Comparison of ENCODE assay signal across 1 cellular context in genomic region chr11:66891849-66892660, GRCh38.
TF ChIP-seq lines count a peak whose summit lies in the region.

No MANE protein-coding gene starts in this region.

TF ChIP-seq in HepG2, 621 proteins besides CTCF, POLR2A, EP300 and RAD21 (continued from another document and continues in another):
- 0 out of 2 replicates have a peak, but pooled peaks have one; percentile 37 for TF ChIP-seq RCOR2 (CRISPR knock-in tag; IDR thresholded peaks at IDR 0.05)
- TF ChIP-seq ZNF234 (CRISPR knock-in tag; conservative IDR thresholded peaks at IDR 0.05): no peak
- TF ChIP-seq ZNF296 (CRISPR knock-in tag; conservative IDR thresholded peaks at IDR 0.05): no peak
- TF ChIP-seq ZNF564 (CRISPR knock-in tag; IDR thresholded peaks at IDR 0.05): no peak
- TF ChIP-seq CEBPG (CRISPR knock-in tag; IDR thresholded peaks at IDR 0.05): 0 out of 2 replicates have a peak, but pooled peaks have one; percentile 15
- 0 out of 2 replicates have a peak, but pooled peaks have one; percentile 35 for TF ChIP-seq TFE3 (CRISPR knock-in tag; IDR thresholded peaks at IDR 0.05)
- TF ChIP-seq ZNF331 (CRISPR knock-in tag; IDR thresholded peaks at IDR 0.05): peak; percentile 46; the same call in 1 of the 2 replicates
- TF ChIP-seq, protein P1, sequence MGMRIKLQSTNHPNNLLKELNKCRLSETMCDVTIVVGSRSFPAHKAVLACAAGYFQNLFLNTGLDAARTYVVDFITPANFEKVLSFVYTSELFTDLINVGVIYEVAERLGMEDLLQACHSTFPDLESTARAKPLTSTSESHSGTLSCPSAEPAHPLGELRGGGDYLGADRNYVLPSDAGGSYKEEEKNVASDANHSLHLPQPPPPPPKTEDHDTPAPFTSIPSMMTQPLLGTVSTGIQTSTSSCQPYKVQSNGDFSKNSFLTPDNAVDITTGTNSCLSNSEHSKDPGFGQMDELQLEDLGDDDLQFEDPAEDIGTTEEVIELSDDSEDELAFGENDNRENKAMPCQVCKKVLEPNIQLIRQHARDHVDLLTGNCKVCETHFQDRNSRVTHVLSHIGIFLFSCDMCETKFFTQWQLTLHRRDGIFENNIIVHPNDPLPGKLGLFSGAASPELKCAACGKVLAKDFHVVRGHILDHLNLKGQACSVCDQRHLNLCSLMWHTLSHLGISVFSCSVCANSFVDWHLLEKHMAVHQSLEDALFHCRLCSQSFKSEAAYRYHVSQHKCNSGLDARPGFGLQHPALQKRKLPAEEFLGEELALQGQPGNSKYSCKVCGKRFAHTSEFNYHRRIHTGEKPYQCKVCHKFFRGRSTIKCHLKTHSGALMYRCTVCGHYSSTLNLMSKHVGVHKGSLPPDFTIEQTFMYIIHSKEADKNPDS (CRISPR knock-in tag; IDR thresholded peaks at IDR 0.05): no peak
- TF ChIP-seq SAFB2 (CRISPR knock-in tag; IDR thresholded peaks at IDR 0.05; ENCODE audit: borderline replicate concordance, low read depth): no peak
- no peak for TF ChIP-seq ZKSCAN8 (CRISPR knock-in tag; IDR thresholded peaks at IDR 0.05; ENCODE audit: borderline replicate concordance)
- TF ChIP-seq HDAC2 (CRISPR knock-in tag; IDR thresholded peaks at IDR 0.05): peak; percentile 59; the same call in 1 of the 2 replicates
- TF ChIP-seq, protein P2, sequence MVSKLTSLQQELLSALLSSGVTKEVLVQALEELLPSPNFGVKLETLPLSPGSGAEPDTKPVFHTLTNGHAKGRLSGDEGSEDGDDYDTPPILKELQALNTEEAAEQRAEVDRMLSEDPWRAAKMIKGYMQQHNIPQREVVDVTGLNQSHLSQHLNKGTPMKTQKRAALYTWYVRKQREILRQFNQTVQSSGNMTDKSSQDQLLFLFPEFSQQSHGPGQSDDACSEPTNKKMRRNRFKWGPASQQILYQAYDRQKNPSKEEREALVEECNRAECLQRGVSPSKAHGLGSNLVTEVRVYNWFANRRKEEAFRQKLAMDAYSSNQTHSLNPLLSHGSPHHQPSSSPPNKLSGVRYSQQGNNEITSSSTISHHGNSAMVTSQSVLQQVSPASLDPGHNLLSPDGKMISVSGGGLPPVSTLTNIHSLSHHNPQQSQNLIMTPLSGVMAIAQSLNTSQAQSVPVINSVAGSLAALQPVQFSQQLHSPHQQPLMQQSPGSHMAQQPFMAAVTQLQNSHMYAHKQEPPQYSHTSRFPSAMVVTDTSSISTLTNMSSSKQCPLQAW (CRISPR knock-in tag; IDR thresholded peaks at IDR 0.05): 0 out of 2 replicates have a peak, but pooled peaks have one; percentile 52
- TF ChIP-seq, protein P3, sequence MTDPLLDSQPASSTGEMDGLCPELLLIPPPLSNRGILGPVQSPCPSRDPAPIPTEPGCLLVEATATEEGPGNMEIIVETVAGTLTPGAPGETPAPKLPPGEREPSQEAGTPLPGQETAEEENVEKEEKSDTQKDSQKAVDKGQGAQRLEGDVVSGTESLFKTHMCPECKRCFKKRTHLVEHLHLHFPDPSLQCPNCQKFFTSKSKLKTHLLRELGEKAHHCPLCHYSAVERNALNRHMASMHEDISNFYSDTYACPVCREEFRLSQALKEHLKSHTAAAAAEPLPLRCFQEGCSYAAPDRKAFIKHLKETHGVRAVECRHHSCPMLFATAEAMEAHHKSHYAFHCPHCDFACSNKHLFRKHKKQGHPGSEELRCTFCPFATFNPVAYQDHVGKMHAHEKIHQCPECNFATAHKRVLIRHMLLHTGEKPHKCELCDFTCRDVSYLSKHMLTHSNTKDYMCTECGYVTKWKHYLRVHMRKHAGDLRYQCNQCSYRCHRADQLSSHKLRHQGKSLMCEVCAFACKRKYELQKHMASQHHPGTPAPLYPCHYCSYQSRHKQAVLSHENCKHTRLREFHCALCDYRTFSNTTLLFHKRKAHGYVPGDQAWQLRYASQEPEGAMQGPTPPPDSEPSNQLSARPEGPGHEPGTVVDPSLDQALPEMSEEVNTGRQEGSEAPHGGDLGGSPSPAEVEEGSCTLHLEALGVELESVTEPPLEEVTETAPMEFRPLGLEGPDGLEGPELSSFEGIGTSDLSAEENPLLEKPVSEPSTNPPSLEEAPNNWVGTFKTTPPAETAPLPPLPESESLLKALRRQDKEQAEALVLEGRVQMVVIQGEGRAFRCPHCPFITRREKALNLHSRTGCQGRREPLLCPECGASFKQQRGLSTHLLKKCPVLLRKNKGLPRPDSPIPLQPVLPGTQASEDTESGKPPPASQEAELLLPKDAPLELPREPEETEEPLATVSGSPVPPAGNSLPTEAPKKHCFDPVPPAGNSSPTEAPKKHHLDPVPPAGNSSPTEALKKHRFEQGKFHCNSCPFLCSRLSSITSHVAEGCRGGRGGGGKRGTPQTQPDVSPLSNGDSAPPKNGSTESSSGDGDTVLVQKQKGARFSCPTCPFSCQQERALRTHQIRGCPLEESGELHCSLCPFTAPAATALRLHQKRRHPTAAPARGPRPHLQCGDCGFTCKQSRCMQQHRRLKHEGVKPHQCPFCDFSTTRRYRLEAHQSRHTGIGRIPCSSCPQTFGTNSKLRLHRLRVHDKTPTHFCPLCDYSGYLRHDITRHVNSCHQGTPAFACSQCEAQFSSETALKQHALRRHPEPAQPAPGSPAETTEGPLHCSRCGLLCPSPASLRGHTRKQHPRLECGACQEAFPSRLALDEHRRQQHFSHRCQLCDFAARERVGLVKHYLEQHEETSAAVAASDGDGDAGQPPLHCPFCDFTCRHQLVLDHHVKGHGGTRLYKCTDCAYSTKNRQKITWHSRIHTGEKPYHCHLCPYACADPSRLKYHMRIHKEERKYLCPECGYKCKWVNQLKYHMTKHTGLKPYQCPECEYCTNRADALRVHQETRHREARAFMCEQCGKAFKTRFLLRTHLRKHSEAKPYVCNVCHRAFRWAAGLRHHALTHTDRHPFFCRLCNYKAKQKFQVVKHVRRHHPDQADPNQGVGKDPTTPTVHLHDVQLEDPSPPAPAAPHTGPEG (CRISPR knock-in tag; IDR thresholded peaks at IDR 0.05): no peak
- TF ChIP-seq MBD4 (IDR thresholded peaks at IDR 0.05; ENCODE audit: borderline replicate concordance, low read length): no peak
- peak; percentile 44; the same call in 1 of the 2 replicates for TF ChIP-seq POGZ (CRISPR knock-in tag; IDR thresholded peaks at IDR 0.05)
- TF ChIP-seq JARID2 (CRISPR knock-in tag; IDR thresholded peaks at IDR 0.05; ENCODE audit: insufficient replicate concordance): no peak
- no peak for TF ChIP-seq AHR (CRISPR knock-in tag; IDR thresholded peaks at IDR 0.05)
- TF ChIP-seq ZMYM3 (CRISPR knock-in tag; IDR thresholded peaks at IDR 0.05): 0 out of 2 replicates have a peak, but pooled peaks have one; percentile 27
- no peak for TF ChIP-seq RAD51 (IDR thresholded peaks at IDR 0.05; ENCODE audit: borderline replicate concordance)
- TF ChIP-seq TBX2 (CRISPR knock-in tag; IDR thresholded peaks at IDR 0.05; ENCODE audit: borderline replicate concordance): peak; percentile 43; the same call in 1 of the 2 replicates
- peak; percentile 69; the same call in 1 of the 2 replicates for TF ChIP-seq YEATS2 (CRISPR knock-in tag; IDR thresholded peaks at IDR 0.05; ENCODE audit: borderline replicate concordance)
- TF ChIP-seq MAFG (CRISPR knock-in tag; IDR thresholded peaks at IDR 0.05): peak; percentile 99
- TF ChIP-seq HMG20A (CRISPR knock-in tag; IDR thresholded peaks at IDR 0.05; ENCODE audit: borderline replicate concordance): peak; percentile 42; the same call in 1 of the 2 replicates
- TF ChIP-seq ZNF44 (CRISPR knock-in tag; IDR thresholded peaks at IDR 0.05): no peak
- no peak for TF ChIP-seq ZMYM4 (CRISPR knock-in tag; IDR thresholded peaks at IDR 0.05)
- peak; percentile 90; the same call in 1 of the 2 replicates for TF ChIP-seq NFE2L2 (IDR thresholded peaks at IDR 0.05; ENCODE audit: low read length)
- 0 out of 2 replicates have a peak, but pooled peaks have one; percentile 11 for TF ChIP-seq NR2C2 (CRISPR knock-in tag; IDR thresholded peaks at IDR 0.05; ENCODE audit: borderline replicate concordance)
- TF ChIP-seq, protein P4, sequence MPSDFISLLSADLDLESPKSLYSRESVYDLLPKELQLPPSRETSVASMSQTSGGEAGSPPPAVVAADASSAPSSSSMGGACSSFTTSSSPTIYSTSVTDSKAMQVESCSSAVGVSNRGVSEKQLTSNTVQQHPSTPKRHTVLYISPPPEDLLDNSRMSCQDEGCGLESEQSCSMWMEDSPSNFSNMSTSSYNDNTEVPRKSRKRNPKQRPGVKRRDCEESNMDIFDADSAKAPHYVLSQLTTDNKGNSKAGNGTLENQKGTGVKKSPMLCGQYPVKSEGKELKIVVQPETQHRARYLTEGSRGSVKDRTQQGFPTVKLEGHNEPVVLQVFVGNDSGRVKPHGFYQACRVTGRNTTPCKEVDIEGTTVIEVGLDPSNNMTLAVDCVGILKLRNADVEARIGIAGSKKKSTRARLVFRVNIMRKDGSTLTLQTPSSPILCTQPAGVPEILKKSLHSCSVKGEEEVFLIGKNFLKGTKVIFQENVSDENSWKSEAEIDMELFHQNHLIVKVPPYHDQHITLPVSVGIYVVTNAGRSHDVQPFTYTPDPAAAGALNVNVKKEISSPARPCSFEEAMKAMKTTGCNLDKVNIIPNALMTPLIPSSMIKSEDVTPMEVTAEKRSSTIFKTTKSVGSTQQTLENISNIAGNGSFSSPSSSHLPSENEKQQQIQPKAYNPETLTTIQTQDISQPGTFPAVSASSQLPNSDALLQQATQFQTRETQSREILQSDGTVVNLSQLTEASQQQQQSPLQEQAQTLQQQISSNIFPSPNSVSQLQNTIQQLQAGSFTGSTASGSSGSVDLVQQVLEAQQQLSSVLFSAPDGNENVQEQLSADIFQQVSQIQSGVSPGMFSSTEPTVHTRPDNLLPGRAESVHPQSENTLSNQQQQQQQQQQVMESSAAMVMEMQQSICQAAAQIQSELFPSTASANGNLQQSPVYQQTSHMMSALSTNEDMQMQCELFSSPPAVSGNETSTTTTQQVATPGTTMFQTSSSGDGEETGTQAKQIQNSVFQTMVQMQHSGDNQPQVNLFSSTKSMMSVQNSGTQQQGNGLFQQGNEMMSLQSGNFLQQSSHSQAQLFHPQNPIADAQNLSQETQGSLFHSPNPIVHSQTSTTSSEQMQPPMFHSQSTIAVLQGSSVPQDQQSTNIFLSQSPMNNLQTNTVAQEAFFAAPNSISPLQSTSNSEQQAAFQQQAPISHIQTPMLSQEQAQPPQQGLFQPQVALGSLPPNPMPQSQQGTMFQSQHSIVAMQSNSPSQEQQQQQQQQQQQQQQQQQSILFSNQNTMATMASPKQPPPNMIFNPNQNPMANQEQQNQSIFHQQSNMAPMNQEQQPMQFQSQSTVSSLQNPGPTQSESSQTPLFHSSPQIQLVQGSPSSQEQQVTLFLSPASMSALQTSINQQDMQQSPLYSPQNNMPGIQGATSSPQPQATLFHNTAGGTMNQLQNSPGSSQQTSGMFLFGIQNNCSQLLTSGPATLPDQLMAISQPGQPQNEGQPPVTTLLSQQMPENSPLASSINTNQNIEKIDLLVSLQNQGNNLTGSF (CRISPR knock-in tag; IDR thresholded peaks at IDR 0.05): no peak
- TF ChIP-seq, protein P5, sequence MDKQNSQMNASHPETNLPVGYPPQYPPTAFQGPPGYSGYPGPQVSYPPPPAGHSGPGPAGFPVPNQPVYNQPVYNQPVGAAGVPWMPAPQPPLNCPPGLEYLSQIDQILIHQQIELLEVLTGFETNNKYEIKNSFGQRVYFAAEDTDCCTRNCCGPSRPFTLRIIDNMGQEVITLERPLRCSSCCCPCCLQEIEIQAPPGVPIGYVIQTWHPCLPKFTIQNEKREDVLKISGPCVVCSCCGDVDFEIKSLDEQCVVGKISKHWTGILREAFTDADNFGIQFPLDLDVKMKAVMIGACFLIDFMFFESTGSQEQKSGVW (CRISPR knock-in tag; IDR thresholded peaks at IDR 0.05; ENCODE audit: borderline replicate concordance): no peak
- TF ChIP-seq TMF1 (CRISPR knock-in tag; IDR thresholded peaks at IDR 0.05; ENCODE audit: low read depth): no peak
- no peak for TF ChIP-seq NFYB (CRISPR knock-in tag; IDR thresholded peaks at IDR 0.05)
- no peak for TF ChIP-seq ARID2 (CRISPR knock-in tag; IDR thresholded peaks at IDR 0.05; ENCODE audit: borderline replicate concordance)
- no peak for TF ChIP-seq MBNL3 (CRISPR knock-in tag; conservative IDR thresholded peaks at IDR 0.05)
- TF ChIP-seq MED1 (CRISPR knock-in tag; IDR thresholded peaks at IDR 0.05): peak; percentile 81
- peak; percentile 39; the same call in 1 of the 2 replicates for TF ChIP-seq ETV5 (CRISPR knock-in tag; IDR thresholded peaks at IDR 0.05; ENCODE audit: borderline replicate concordance)
- peak; percentile 97 for TF ChIP-seq SAP130 (CRISPR knock-in tag; IDR thresholded peaks at IDR 0.05; ENCODE audit: low read depth)
- TF ChIP-seq SMC3 (IDR thresholded peaks at IDR 0.05; ENCODE audit: low read length): peak; percentile 20; the same call in 1 of the 2 replicates
- no peak for TF ChIP-seq AGO2 (optimal IDR thresholded peaks at IDR 0.05; ENCODE audit: low read depth, low read length)
- TF ChIP-seq, protein P6, sequence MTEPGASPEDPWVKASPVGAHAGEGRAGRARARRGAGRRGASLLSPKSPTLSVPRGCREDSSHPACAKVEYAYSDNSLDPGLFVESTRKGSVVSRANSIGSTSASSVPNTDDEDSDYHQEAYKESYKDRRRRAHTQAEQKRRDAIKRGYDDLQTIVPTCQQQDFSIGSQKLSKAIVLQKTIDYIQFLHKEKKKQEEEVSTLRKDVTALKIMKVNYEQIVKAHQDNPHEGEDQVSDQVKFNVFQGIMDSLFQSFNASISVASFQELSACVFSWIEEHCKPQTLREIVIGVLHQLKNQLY (CRISPR knock-in tag; IDR thresholded peaks at IDR 0.05): 0 out of 2 replicates have a peak, but pooled peaks have one; percentile 37
- TF ChIP-seq, protein P7, sequence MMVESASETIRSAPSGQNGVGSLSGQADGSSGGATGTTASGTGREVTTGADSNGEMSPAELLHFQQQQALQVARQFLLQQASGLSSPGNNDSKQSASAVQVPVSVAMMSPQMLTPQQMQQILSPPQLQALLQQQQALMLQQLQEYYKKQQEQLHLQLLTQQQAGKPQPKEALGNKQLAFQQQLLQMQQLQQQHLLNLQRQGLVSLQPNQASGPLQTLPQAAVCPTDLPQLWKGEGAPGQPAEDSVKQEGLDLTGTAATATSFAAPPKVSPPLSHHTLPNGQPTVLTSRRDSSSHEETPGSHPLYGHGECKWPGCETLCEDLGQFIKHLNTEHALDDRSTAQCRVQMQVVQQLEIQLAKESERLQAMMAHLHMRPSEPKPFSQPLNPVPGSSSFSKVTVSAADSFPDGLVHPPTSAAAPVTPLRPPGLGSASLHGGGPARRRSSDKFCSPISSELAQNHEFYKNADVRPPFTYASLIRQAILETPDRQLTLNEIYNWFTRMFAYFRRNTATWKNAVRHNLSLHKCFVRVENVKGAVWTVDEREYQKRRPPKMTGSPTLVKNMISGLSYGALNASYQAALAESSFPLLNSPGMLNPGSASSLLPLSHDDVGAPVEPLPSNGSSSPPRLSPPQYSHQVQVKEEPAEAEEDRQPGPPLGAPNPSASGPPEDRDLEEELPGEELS (CRISPR knock-in tag; IDR thresholded peaks at IDR 0.05): 0 out of 2 replicates have a peak, but pooled peaks have one; percentile 41
- no peak for TF ChIP-seq ZNF816 (CRISPR knock-in tag; IDR thresholded peaks at IDR 0.05; ENCODE audit: borderline replicate concordance)
- TF ChIP-seq PHF5A (CRISPR knock-in tag; IDR thresholded peaks at IDR 0.05; ENCODE audit: low read depth, unreplicated experiment): peak; percentile 52
- TF ChIP-seq ZNF431 (CRISPR knock-in tag; IDR thresholded peaks at IDR 0.05; ENCODE audit: borderline replicate concordance, low read depth): 0 out of 2 replicates have a peak, but pooled peaks have one; percentile 29
